In genomic region chr5:140357731-140358093, GRCh38 we compare ENCODE assay signal across 8 cellular contexts. TPM values are rescaled to one million over a fixed set of nuclear protein-coding genes. Genes with fewer than 3 reads are reported as not detected.
A peak's percentile ranks its signal among the peaks of the same experiment; 100 is the strongest.
DNase-seq lines count a peak whose midpoint lies in the region; ATAC-seq and TF ChIP-seq lines count a peak whose summit lies in the region.

No MANE protein-coding gene starts in this region.

- no peaks in the 10 kb centered on the region for H3K27me3 ChIP-seq in cardiac muscle cell
- H3K27me3 ChIP-seq in prostate gland (replicated peaks; ENCODE audit: insufficient read depth) = no peaks in the 10 kb centered on the region
- no peaks in the 10 kb centered on the region for H3K27me3 ChIP-seq in aorta (ENCODE audit: control insufficient read depth in 1 of 2, insufficient read depth in 2 of 2, low read length in 1 of 2)

- H3K4me3 Mint-ChIP-seq in activated naive CD8-positive, alpha-beta T cell = peak overlapping the region; percentile 60

- DNase-seq in NCI-H1092 treated with DMSO at 0.1 percent for 48 hours (lab: John Stamatoyannopoulos, UW) (peak; percentile 76), SKM-1 treated with dmso at 0.1 percent for 144 hours (lab: John Stamatoyannopoulos, UW; ENCODE audit: unreplicated experiment) (peak; percentile 65), cardiac muscle cell (ENCODE audit: low read depth in 1 of 2, low spot score in 1 of 2) (peak; percentile 89 to 91), prostate gland (ENCODE audit: low spot score) (peak; percentile 81), aorta (peak; percentile 88 to 94)

- TF ChIP-seq CTCF in GM12873 (IDR thresholded peaks at IDR 0.05; ENCODE audit: insufficient read depth, low read depth, low read length, missing control alignments) = peak; percentile 92
- TF ChIP-seq CTCF in cardiac muscle cell (IDR thresholded peaks at IDR 0.05; ENCODE audit: low read depth, low read length) = peak; percentile 95
- peak; percentile 78 to 95 (median 87) for TF ChIP-seq CTCF in prostate gland (IDR thresholded peaks at IDR 0.05)

- H3K36me3 ChIP-seq in cardiac muscle cell (no peaks in the 10 kb centered on the region), prostate gland (no peaks in the 10 kb centered on the region), aorta (ENCODE audit: control insufficient read depth in 1 of 2, insufficient read depth in 2 of 2, low read length in 1 of 2) (no peaks in the 10 kb centered on the region)

- intact Hi-C loops in prostate gland (cut with DNase I) (loop anchor here (2.0 kb wide), 1 partner anchor 113 kb away; no protein-coding TSS in a partner anchor), aorta (cut with DNase I) (loop anchor here (1.0 to 2.0 kb wide), 2 partner anchors 115 to 116 kb away; no protein-coding TSS in a partner anchor)

- H3K27me3 Mint-ChIP-seq in activated naive CD8-positive, alpha-beta T cell = peaks cover 3% of the 10 kb centered on the region

- no peak overlapping the region for H3K27ac ChIP-seq in cardiac muscle cell
- H3K27ac ChIP-seq in prostate gland = no peak overlapping the region
- no peak overlapping the region for H3K27ac ChIP-seq in aorta (ENCODE audit: low read depth in 1 of 2, low read length in 2 of 2)

- H3K9me3 Mint-ChIP-seq in activated naive CD8-positive, alpha-beta T cell (ENCODE audit: low read depth) = no peaks in the 10 kb centered on the region

- H3K9me3 ChIP-seq in cardiac muscle cell (ENCODE audit: low read depth) (no peaks in the 10 kb centered on the region), prostate gland (no peaks in the 10 kb centered on the region), aorta (ENCODE audit: control insufficient read depth, low read length) (no peaks in the 10 kb centered on the region)

- no peaks in the 10 kb centered on the region for H3K36me3 Mint-ChIP-seq in activated naive CD8-positive, alpha-beta T cell

- TF ChIP-seq POLR2A in prostate gland (IDR thresholded peaks at IDR 0.05) = no peak

- ATAC-seq in HG02642 (IDR thresholded peaks at IDR 0.05; ENCODE audit: poor library complexity, unreplicated experiment) (peak; percentile 90), aorta (ENCODE audit: low FRiP score) (peak; percentile 96)

- no peak overlapping the region for H3K4me3 ChIP-seq in cardiac muscle cell
- no peak overlapping the region for H3K4me3 ChIP-seq in prostate gland
- H3K4me3 ChIP-seq in aorta (ENCODE audit: low read length in 2 of 2) = no peak overlapping the region

- H3K4me1 ChIP-seq in cardiac muscle cell (ENCODE audit: low read depth) = no peaks in the 10 kb centered on the region
- no peaks in the 10 kb centered on the region for H3K4me1 ChIP-seq in prostate gland (replicated peaks)
- no peaks in the 10 kb centered on the region for H3K4me1 ChIP-seq in aorta (ENCODE audit: control insufficient read depth in 1 of 2, insufficient read depth in 2 of 2, low read length in 2 of 2)

- 2% methylated on average over 18 of the region's 18 CpGs for WGBS in prostate gland
- 0% methylated on average over 18 of the region's 18 CpGs for WGBS in aorta, 2 donors

- no peak overlapping the region for H3K27ac Mint-ChIP-seq in activated naive CD8-positive, alpha-beta T cell

- peaks cover 6% of the 10 kb centered on the region for H3K4me1 Mint-ChIP-seq in activated naive CD8-positive, alpha-beta T cell (ENCODE audit: low read depth)

RNA-seq across cellular contexts. Expression of gene SLC4A9, which starts 2.3 kb away (rescaled TPM):
- total RNA-seq in cardiac muscle cell (not detected in 2 replicates), prostate gland (not detected), aorta (not detected)
- polyA plus RNA-seq in cardiac muscle cell (0.06 TPM in 1 of 2 replicates, not detected in the other), aorta (not detected)

RNA-seq across cellular contexts. Expression of gene HBEGF, which starts 11.3 kb away (rescaled TPM):
- total RNA-seq in cardiac muscle cell (4.9 TPM in 2 replicates), prostate gland (10 to 100 TPM in 1 of 2 donors, 1 to 10 TPM in 1; 7.7 to 24.0 TPM), aorta (10 to 100 TPM; 14.5 to 30.2 TPM)
- polyA plus RNA-seq in cardiac muscle cell (3.7 and 5.1 TPM in 2 replicates), aorta (1 to 10 TPM; 2.0 to 2.3 TPM)

RNA-seq across cellular contexts. Expression of gene ANKHD1, which starts 43.9 kb away (rescaled TPM):
- 42.4 and 58.8 TPM in 2 replicates for total RNA-seq in cardiac muscle cell
- 41.5 and 46.5 TPM in 2 replicates for polyA plus RNA-seq in cardiac muscle cell
- 100 to 1,000 TPM in 1 of 2 donors, 10 to 100 TPM in 1; 69.7 to 112 TPM for total RNA-seq in prostate gland
- total RNA-seq in aorta = 100 to 1,000 TPM; 112 to 138 TPM
- polyA plus RNA-seq in aorta = 10 to 100 TPM; 17.0 to 77.2 TPM

RNA-seq across cellular contexts. Expression of gene PFDN1, which starts 54.8 kb away (rescaled TPM):
- total RNA-seq in cardiac muscle cell = 129 and 195 TPM in 2 replicates
- 113 and 139 TPM in 2 replicates for polyA plus RNA-seq in cardiac muscle cell
- total RNA-seq in prostate gland = 100 to 1,000 TPM in 1 of 2 donors, 10 to 100 TPM in 1; 88.0 to 145 TPM
- 10 to 100 TPM; 31.8 to 43.6 TPM for total RNA-seq in aorta
- 10 to 100 TPM; 74.1 to 89.5 TPM for polyA plus RNA-seq in aorta
